Comparison of ENCODE assay signal across 8 cellular contexts in the genomic region with DNA sequence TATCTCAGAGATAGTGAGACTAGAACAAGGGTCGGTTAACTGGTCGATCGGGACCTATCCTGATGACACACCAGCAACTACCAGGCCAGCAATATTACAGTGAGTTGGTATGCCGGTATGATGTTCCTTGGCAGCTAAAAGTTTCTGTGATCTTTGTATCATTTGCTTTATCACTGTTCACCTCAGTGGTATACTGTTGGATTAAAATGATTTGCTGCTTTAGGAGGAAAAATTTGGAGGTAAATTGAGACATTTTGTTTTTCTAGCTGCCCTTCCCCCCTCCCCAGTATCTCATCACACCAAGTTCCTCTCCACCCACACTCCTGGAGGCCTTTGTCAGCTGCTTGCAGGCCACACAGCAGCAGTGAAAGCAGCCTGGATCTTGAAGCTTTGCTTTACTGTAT. TPM values are rescaled to one million over a fixed set of nuclear protein-coding genes. Genes with fewer than 3 reads are reported as not detected.
DNase-seq lines count a peak whose midpoint lies in the region; TF ChIP-seq lines count a peak whose summit lies in the region.

No MANE protein-coding gene starts in this region.

- peak overlapping the region; percentile 69 for H3K9ac ChIP-seq in mesenchymal stem cell (ENCODE audit: low read length)

- no peak overlapping the region for H2BK15ac ChIP-seq in mesenchymal stem cell (ENCODE audit: low read depth, poor library complexity, severe bottlenecking)

- H3K4me1 ChIP-seq in mesenchymal stem cell (ENCODE audit: control insufficient read depth, insufficient read depth, low read depth, low read length) (peaks cover 4% of the 10 kb centered on the region), testis (peaks cover 17% of the 10 kb centered on the region), SJCRH30 (no peaks in the 10 kb centered on the region)

- H4K8ac ChIP-seq in mesenchymal stem cell (ENCODE audit: low read length) = no peak overlapping the region

- intact Hi-C loops in testis (cut with DNase I; ENCODE audit: low total_unique reads) = no loop called here

- H3K27ac ChIP-seq in mesenchymal stem cell (ENCODE audit: low read length, poor library complexity, severe bottlenecking) (no peak overlapping the region), testis (peak overlapping the region in 1 of 2 donors; percentile 65), SJCRH30 (no peak overlapping the region)

- H2BK12ac ChIP-seq in mesenchymal stem cell (ENCODE audit: low read length in 2 of 2) = no peak overlapping the region

- TF ChIP-seq POLR2A in testis (IDR thresholded peaks at IDR 0.05) = no peak

- H3K27me3 ChIP-seq in mesenchymal stem cell (ENCODE audit: control insufficient read depth in 1 of 2, insufficient read depth in 1 of 2, low read length in 2 of 2) (no peaks in the 10 kb centered on the region), testis (no peaks in the 10 kb centered on the region), SJCRH30 (no peaks in the 10 kb centered on the region)

- no peak overlapping the region for H2AFZ ChIP-seq in mesenchymal stem cell (ENCODE audit: low read depth, low read length)

- H3K4me2 ChIP-seq in mesenchymal stem cell (ENCODE audit: low read length, poor library complexity, severe bottlenecking) = no peak overlapping the region

- no peak overlapping the region for H3K23ac ChIP-seq in mesenchymal stem cell (ENCODE audit: low read length in 2 of 2)

- no peak overlapping the region for H2BK120ac ChIP-seq in mesenchymal stem cell (ENCODE audit: low read depth, low read length)

- H3K4ac ChIP-seq in mesenchymal stem cell (ENCODE audit: low read depth in 1 of 2, low read length in 2 of 2) = no peak overlapping the region

- H3K18ac ChIP-seq in mesenchymal stem cell (ENCODE audit: low read depth in 1 of 2, low read length in 2 of 2) = no peak overlapping the region

- H2BK5ac ChIP-seq in mesenchymal stem cell (ENCODE audit: low read depth, low read length, poor library complexity, severe bottlenecking) = no peak overlapping the region

- no peak for TF ChIP-seq CTCF in choroid plexus epithelial cell (conservative IDR thresholded peaks at IDR 0.05; ENCODE audit: low read depth, low read length)
- TF ChIP-seq CTCF in testis (IDR thresholded peaks at IDR 0.05) = no peak

- peaks cover 14% of the 10 kb centered on the region for H3K79me1 ChIP-seq in mesenchymal stem cell (replicated peaks; ENCODE audit: low read length, poor library complexity, severe bottlenecking)

- no peak overlapping the region for H2AK5ac ChIP-seq in mesenchymal stem cell (ENCODE audit: low read length, severe bottlenecking)

- no peak overlapping the region for H4K91ac ChIP-seq in mesenchymal stem cell (ENCODE audit: low read length)

- H3K36me3 ChIP-seq in mesenchymal stem cell (ENCODE audit: control insufficient read depth in 1 of 2, insufficient read depth in 2 of 2, low read depth in 1 of 2, low read length in 2 of 2) (peaks cover 22 to 48% of the 10 kb centered on the region in 2 experiments), testis (ENCODE audit: low read depth, missing control alignments) (no peaks in the 10 kb centered on the region), SJCRH30 (peaks cover 18% of the 10 kb centered on the region; the same call in 1 of the 2 replicates)

- H3K4me3 ChIP-seq in choroid plexus epithelial cell (ENCODE audit: low read depth, low read length) = no peak overlapping the region
- H3K4me3 ChIP-seq in mesenchymal stem cell (ENCODE audit: insufficient read depth in 1 of 2, low read depth in 1 of 2, low read length in 2 of 2) = no peak overlapping the region
- H3K4me3 ChIP-seq in testis = no peak overlapping the region
- H3K4me3 ChIP-seq in SJCRH30 = no peak overlapping the region

- H3K9me3 ChIP-seq in mesenchymal stem cell (ENCODE audit: control insufficient read depth, low read length) (no peaks in the 10 kb centered on the region), testis (no peaks in the 10 kb centered on the region), SJCRH30 (replicated peaks) (no peaks in the 10 kb centered on the region)

- DNase-seq in NCI-H82 (lab: John Stamatoyannopoulos, UW) = peak; percentile 18
- no peak for DNase-seq in NCI-H82 treated with DMSO at 0.1 percent for 48 hours (lab: John Stamatoyannopoulos, UW; ENCODE audit: unreplicated experiment)
- peak; percentile 78 for DNase-seq in choroid plexus epithelial cell (ENCODE audit: low read depth)
- peak; percentile 18 for DNase-seq in mesenchymal stem cell
- DNase-seq in testis = peak; percentile 63
- no peak for DNase-seq in SJCRH30
- no peak for DNase-seq in superior temporal gyrus (ENCODE audit: extremely low spot score)
- DNase-seq in cerebellar cortex (ENCODE audit: low spot score) = no peak

- WGBS in mesenchymal stem cell = 82% methylated on average over 3 of the region's 4 CpGs
- 28 to 49% methylated on average over 4 of the region's 4 CpGs for WGBS in testis, 2 donors

- no peak overlapping the region for H3K14ac ChIP-seq in mesenchymal stem cell (ENCODE audit: low read length in 2 of 2)

RNA-seq across cellular contexts. Expression of gene SIDT2, which starts 6.9 kb away (rescaled TPM):
- 32.2 TPM for polyA plus RNA-seq in mesenchymal stem cell (2013, experiment 1 of 2)
- 32.8 TPM for polyA plus RNA-seq in mesenchymal stem cell (2013, experiment 2 of 2)
- 100 to 1,000 TPM in 1 of 2 donors, 10 to 100 TPM in 1; 93.8 to 129 TPM for total RNA-seq in testis
- polyA plus RNA-seq in testis (ENCODE audit: insufficient read depth, low read depth, low replicate concordance) = 69.5 TPM
- 13.7 and 15.0 TPM in 2 replicates for total RNA-seq in SJCRH30 (2014; rRNA removed; shearing (Covaris generic))

RNA-seq across cellular contexts. Expression of gene TAGLN, which starts 27.5 kb away (rescaled TPM):
- 563 TPM for polyA plus RNA-seq in mesenchymal stem cell (2013, experiment 1 of 2)
- 558 TPM for polyA plus RNA-seq in mesenchymal stem cell (2013, experiment 2 of 2)
- total RNA-seq in testis = 100 to 1,000 TPM; 167 to 187 TPM
- polyA plus RNA-seq in testis (ENCODE audit: insufficient read depth, low read depth, low replicate concordance) = 800 TPM
- 3.7 and 4.2 TPM in 2 replicates for total RNA-seq in SJCRH30 (2014; rRNA removed; shearing (Covaris generic))

RNA-seq across cellular contexts. Expression of gene PAFAH1B2, which starts 27.6 kb away (rescaled TPM):
- polyA plus RNA-seq in mesenchymal stem cell (2013, experiment 1 of 2) = 44.5 TPM
- polyA plus RNA-seq in mesenchymal stem cell (2013, experiment 2 of 2) = 45.9 TPM
- total RNA-seq in testis = 100 to 1,000 TPM; 150 to 156 TPM
- 66.5 TPM for polyA plus RNA-seq in testis (ENCODE audit: insufficient read depth, low read depth, low replicate concordance)
- 70.2 and 72.8 TPM in 2 replicates for total RNA-seq in SJCRH30 (2014; rRNA removed; shearing (Covaris generic))

Comparison
In these comparisons a context has a peak if more than half of its experiments do, and no peak if none do; other contexts are left out.
1. DNase-seq: peak in NCI-H82 (single experiment), choroid plexus epithelial cell (single experiment), mesenchymal stem cell (single experiment) and testis (single experiment); none in NCI-H82 treated with DMSO at 0.1 percent for 48 hours (single experiment), SJCRH30 (0 of 2), superior temporal gyrus (single experiment) and cerebellar cortex (single experiment).
2. RNA of gene TAGLN, which starts 27.5 kb away (total RNA-seq): 167 to 187 TPM in testis; 3.7 to 4.2 TPM in SJCRH30; every median in the first group is over 10 times any median in the second.